21 cellular contexts compared by ENCODE assay signal in the genomic region with DNA sequence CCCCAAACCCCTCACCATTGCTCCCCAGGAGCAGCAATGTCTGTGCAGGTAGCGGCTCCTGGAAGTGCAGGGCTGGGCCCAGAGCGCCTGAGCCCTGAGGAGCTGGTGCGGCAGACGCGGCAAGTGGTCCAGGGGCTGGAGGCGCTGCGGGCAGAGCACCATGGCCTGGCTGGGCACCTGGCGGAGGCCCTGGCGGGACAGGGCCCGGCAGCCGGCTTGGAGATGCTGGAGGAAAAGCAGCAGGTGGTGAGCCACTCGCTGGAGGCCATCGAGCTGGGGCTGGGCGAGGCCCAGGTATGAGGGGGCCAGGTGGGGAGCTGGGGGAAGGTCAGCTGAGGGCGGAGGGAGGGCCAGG. TPM values are rescaled to one million over a fixed set of nuclear protein-coding genes. Genes with fewer than 3 reads are reported as not detected.
DNase-seq lines count a peak whose midpoint lies in the region; ATAC-seq and TF ChIP-seq lines count a peak whose summit lies in the region.
"Had no signal": no experiment of that assay in that cellular context is flagged by ENCODE, and none has a peak within 500 bp of the region (broad histone marks: within the 10 kb centered on the region; RNA-seq: fewer than 3 reads in every experiment).

No MANE protein-coding gene starts in this region.

- no peaks in the 10 kb centered on the region for H3K79me2 ChIP-seq in osteoblast (ENCODE audit: insufficient read depth, low read length)

- no peak for ATAC-seq in HG03097 (IDR thresholded peaks at IDR 0.05; ENCODE audit: low FRiP score, unreplicated experiment)
- ATAC-seq: GM12878 had no signal

- no peaks in the 10 kb centered on the region for H3K4me1 Mint-ChIP-seq in Calu3 (ENCODE audit: low read depth, unreplicated experiment)
- H3K4me1 Mint-ChIP-seq: CD14-positive monocyte; CD4-positive, alpha-beta memory T cell had no signal

- DNase-seq in Calu3, result no peak
- DNase-seq in RWPE1 (ENCODE audit: low spot score), result no peak
- no peak for DNase-seq in esophagus squamous epithelium (lab: John Stamatoyannopoulos, UW)
- peak; percentile 84 for DNase-seq in osteoblast (ENCODE audit: insufficient read length, low spot score, missing footprints)
- no peak for DNase-seq in COLO668 (lab: John Stamatoyannopoulos, UW; ENCODE audit: unreplicated experiment)
- DNase-seq in NCI-H2227 (lab: John Stamatoyannopoulos, UW; ENCODE audit: unreplicated experiment), result no peak
- DNase-seq in H4 (ENCODE audit: low spot score), result no peak
- DNase-seq: 8988T; CD4-positive, alpha-beta memory T cell; DMS 273 treated with DMSO at 0.1 percent for 48 hours; DMS53; DND-41; EL had no signal

- no peaks in the 10 kb centered on the region for H3K9me3 Mint-ChIP-seq in Calu3 (ENCODE audit: low read depth, unreplicated experiment)
- H3K9me3 Mint-ChIP-seq: CD4-positive, alpha-beta memory T cell had no signal

- no TSS peak for BruUV-seq in Calu3 (replicated peaks; lab: Mats Ljungman, UMichigan)

- H3K36me3 ChIP-seq in esophagus squamous epithelium (peaks cover 0 to 30% (median 2%) of the 10 kb centered on the region in 3 donors), osteoblast (ENCODE audit: insufficient read depth, low read length) (no peaks in the 10 kb centered on the region)

- H3K9me3 ChIP-seq in esophagus squamous epithelium (no peaks in the 10 kb centered on the region), osteoblast (ENCODE audit: low read depth, low read length) (no peaks in the 10 kb centered on the region)
- H3K9me3 ChIP-seq: BLaER1 had no signal

- H2AFZ ChIP-seq in osteoblast (ENCODE audit: low read length), result no peak overlapping the region
- H2AFZ ChIP-seq: GM23248 had no signal

- CTCF ChIA-PET in Calu3 (lab: Charles Lee), result no interaction called here
- CTCF ChIA-PET in RWPE1 (lab: Yijun Ruan, JAX), result interaction anchor here (1.1 kb wide), 1 partner anchor 140 kb away, joined by 3 read pairs; no protein-coding TSS in a partner anchor

- peaks cover 33% of the 10 kb centered on the region for H3K36me3 Mint-ChIP-seq in Calu3 (ENCODE audit: insufficient read depth, unreplicated experiment)
- H3K36me3 Mint-ChIP-seq: CD4-positive, alpha-beta memory T cell had no signal

- H3K27ac ChIP-seq in RWPE1 (peak overlapping the region; percentile 54), esophagus squamous epithelium (peak overlapping the region in 3 of 4 donors; percentile 60 to 74 (median 70)), osteoblast (ENCODE audit: low read depth, low read length) (no peak overlapping the region)
- H3K27ac ChIP-seq: BLaER1, GM23248, HL-60 had no signal

- TF ChIP-seq POLR2A in esophagus squamous epithelium (IDR thresholded peaks at IDR 0.05), result no peak

- TF ChIP-seq CTCF in Calu3 (IDR thresholded peaks at IDR 0.05; ENCODE audit: unreplicated experiment), result no peak
- no peak for TF ChIP-seq CTCF in RWPE1 (conservative IDR thresholded peaks at IDR 0.05; ENCODE audit: low read depth)
- no peak for TF ChIP-seq CTCF in esophagus squamous epithelium (IDR thresholded peaks at IDR 0.05)
- no peak for TF ChIP-seq CTCF in osteoblast (IDR thresholded peaks at IDR 0.05; ENCODE audit: extremely low read depth, low read depth, low read length)

- no peak overlapping the region for H3K27ac Mint-ChIP-seq in Calu3 (ENCODE audit: unreplicated experiment)
- H3K27ac Mint-ChIP-seq: CD4-positive, alpha-beta memory T cell had no signal

- H4K20me1 ChIP-seq in osteoblast (ENCODE audit: insufficient read depth, low read length), result peaks cover 6% of the 10 kb centered on the region
- H4K20me1 ChIP-seq: BLaER1 had no signal

- H3K4me1 ChIP-seq in esophagus squamous epithelium (peaks cover 4 to 35% (median 6%) of the 10 kb centered on the region in 3 donors), osteoblast (ENCODE audit: insufficient read depth, low read length) (no peaks in the 10 kb centered on the region)

- H3K27me3 ChIP-seq in esophagus squamous epithelium, result peaks cover 0 to 59% (median 0%) of the 10 kb centered on the region in 4 donors
- peaks cover 11% of the 10 kb centered on the region for H3K27me3 ChIP-seq in osteoblast (ENCODE audit: insufficient read depth, low read length)

- POLR2A ChIA-PET in RWPE1 (lab: Yijun Ruan, JAX; ENCODE audit: low non-redundant PET), result no interaction called here

- intact Hi-C loops in Calu3 (cut with micrococcal nuclease; ENCODE audit: unreplicated experiment), result no loop called here
- intact Hi-C loops in esophagus squamous epithelium (cut with DNase I), result no loop called here

- 63 to 73% methylated on average over 2 to 5 of the region's 15 CpGs for whole genome bisulfite sequencing in esophagus squamous epithelium, 2 donors

- H3K4me2 ChIP-seq in osteoblast (ENCODE audit: insufficient read depth, low read length), result no peak overlapping the region
- H3K4me2 ChIP-seq: BLaER1 had no signal

- H3K27me3 Mint-ChIP-seq in Calu3 (ENCODE audit: unreplicated experiment), result no peaks in the 10 kb centered on the region

- H3K4me3 Mint-ChIP-seq in Calu3 (ENCODE audit: low read depth, unreplicated experiment), result peak overlapping the region; percentile 2
- H3K4me3 Mint-ChIP-seq: CD4-positive, alpha-beta memory T cell had no signal

- H3K4me3 ChIP-seq in esophagus squamous epithelium, result no peak overlapping the region
- no peak overlapping the region for H3K4me3 ChIP-seq in osteoblast (ENCODE audit: insufficient read depth, low read length)
- H3K4me3 ChIP-seq: BLaER1, GM12878, GM23248 had no signal

RNA-seq across cellular contexts. Expression of gene KLC3, which starts 4.9 kb away (rescaled TPM):
- total RNA-seq in Calu3 (2022), result 3.3 and 4.5 TPM in 2 replicates
- 10 to 100 TPM; 17.3 to 32.2 (median 27.0) TPM for total RNA-seq in esophagus squamous epithelium
- 0.29 and 0.72 TPM in 2 replicates for total RNA-seq in osteoblast
- 0.72 TPM in 1 of 2 replicates, not detected in the other for total RNA-seq in H4 (2014; rRNA removed; shearing (Covaris generic))
- total RNA-seq: CD4-positive, alpha-beta memory T cell; GM23248 had no signal

RNA-seq across cellular contexts. Expression of gene CKM, which starts 22.8 kb away (rescaled TPM):
- total RNA-seq in Calu3 (2022) (not detected in 2 replicates), esophagus squamous epithelium (not detected), osteoblast (under 0.01 and 0.36 TPM in 2 replicates)
- total RNA-seq in H4 (2014; rRNA removed; shearing (Covaris generic)), result not detected in 2 replicates
- total RNA-seq: A673; CD4-positive, alpha-beta memory T cell; GM23248; HT1080 had no signal

RNA-seq across cellular contexts. Expression of gene ERCC2, which starts 24.9 kb away (rescaled TPM):
- total RNA-seq in Calu3 (2022) (56.4 and 57.7 TPM in 2 replicates), esophagus squamous epithelium (1 to 10 TPM; 6.6 to 8.8 (median 7.2) TPM), osteoblast (47.4 and 52.5 TPM in 2 replicates)
- 4.6 and 8.3 TPM in 2 replicates for total RNA-seq in H4 (2014; rRNA removed; shearing (Covaris generic))

RNA-seq across cellular contexts. Expression of gene PPP1R13L, which starts 59.4 kb away (rescaled TPM):
- total RNA-seq in Calu3 (2022) (98.4 and 135 TPM in 2 replicates), esophagus squamous epithelium (100 to 1,000 TPM in 2 of 4 donors, 10 to 100 TPM in 2; 53.1 to 166 (median 87.8) TPM), osteoblast (6.9 and 8.5 TPM in 2 replicates)
- 0.14 and 1.1 TPM in 2 replicates for total RNA-seq in H4 (2014; rRNA removed; shearing (Covaris generic))
